ENCODE assay signal across 8 cellular contexts in the genomic region with DNA sequence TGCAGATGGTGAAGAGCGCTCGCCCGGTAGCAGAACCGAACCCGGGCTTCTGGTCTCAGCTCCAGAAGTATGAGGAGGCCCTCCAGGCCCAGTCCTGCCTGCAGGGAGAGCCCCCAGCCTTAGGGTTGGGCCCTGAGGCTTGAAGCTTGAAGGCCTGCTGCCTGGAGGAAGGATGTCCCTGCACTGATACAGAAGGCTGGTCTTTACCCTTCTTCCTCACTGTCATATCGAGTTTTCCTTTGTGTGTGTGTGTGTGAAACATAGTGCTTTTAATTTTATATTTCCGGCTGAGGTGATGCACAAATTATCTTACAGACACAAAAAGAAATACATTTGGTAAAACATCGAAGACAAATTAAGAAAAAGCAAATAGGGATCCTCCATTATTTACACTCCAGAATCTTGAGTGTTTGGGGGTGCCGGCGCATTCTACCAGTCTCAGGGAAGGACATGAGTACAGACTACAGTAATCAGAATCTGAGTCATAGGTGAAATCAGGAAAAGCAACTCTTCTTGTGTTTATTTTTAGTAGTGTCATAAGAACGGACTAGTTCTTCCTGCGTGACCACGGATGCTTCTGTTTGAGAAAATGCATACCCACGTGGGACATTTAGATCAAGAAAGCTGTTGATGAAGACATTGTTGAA. TPM values are rescaled to one million over a fixed set of nuclear protein-coding genes. Genes with fewer than 3 reads are reported as not detected.
A peak's percentile ranks its signal among the peaks of the same experiment; 100 is the strongest.
DNase-seq lines count a peak whose midpoint lies in the region; ATAC-seq, FAIRE-seq and TF ChIP-seq lines count a peak whose summit lies in the region.

No MANE protein-coding gene starts in this region.

- H3K27me3 ChIP-seq in AG04450 (ENCODE audit: control insufficient read depth, insufficient read depth, low read length), result no peaks in the 10 kb centered on the region

- in situ Hi-C loops in astrocyte of the spinal cord (cut with HindIII; ENCODE audit: low sequenced_read_pairs), result no loop called here

- peak overlapping the region; percentile 88 for H3K27ac ChIP-seq in AG04450 (ENCODE audit: low read depth, low read length)

- FAIRE-seq in urothelium cell line (lab: Jason Lieb, UNC), result no peak

- no peak for TF ChIP-seq POLR2A in NB4 (IDR thresholded peaks at IDR 0.05; ENCODE audit: extremely low read depth, insufficient read length)

- no peak; the same call in 1 of the 2 replicates for TF ChIP-seq CTCF in AG04450 (IDR thresholded peaks at IDR 0.05; ENCODE audit: low read depth, low read length)
- TF ChIP-seq CTCF in NB4 (IDR thresholded peaks at IDR 0.05; ENCODE audit: low read depth, low read length), result no peak
- TF ChIP-seq CTCF in astrocyte of the spinal cord (IDR thresholded peaks at IDR 0.05; ENCODE audit: low read depth, low read length), result no peak

- peak; percentile 0 for ATAC-seq in GM19351 (IDR thresholded peaks at IDR 0.05; ENCODE audit: unreplicated experiment)

- peak overlapping the region; percentile 64 for H3K4me3 ChIP-seq in AG04450 (ENCODE audit: low read depth, low read length)
- H3K4me3 ChIP-seq in NB4 (ENCODE audit: low read depth, low read length), result peak overlapping the region; percentile 84
- H3K4me3 ChIP-seq in astrocyte of the spinal cord (ENCODE audit: low read depth, low read length), result peak overlapping the region; percentile 45

- DNase-seq in AG04450 (ENCODE audit: low read depth, low spot score), result no peak
- DNase-seq in NB4 (ENCODE audit: low read depth), result peak; percentile 48
- DNase-seq in astrocyte of the spinal cord (ENCODE audit: low read depth, low spot score), result peak; percentile 61
- DNase-seq in kidney glomerular epithelial cell (lab: John Stamatoyannopoulos, UW), result peak; percentile 51
- DNase-seq in superior temporal gyrus (ENCODE audit: extremely low spot score), result peak; percentile 40
- DNase-seq in urothelium cell line (ENCODE audit: low spot score), result no peak
- DNase-seq in DMS114 treated with DMSO at 0.1 percent for 48 hours (lab: John Stamatoyannopoulos, UW; ENCODE audit: unreplicated experiment), result no peak

- POLR2A ChIA-PET in AG04450 (lab: Yijun Ruan, JAX), result interaction anchor here (0.9 to 2.1 kb wide), 6 partner anchors 10 to 356 kb away, joined by 3 to 22 read pairs (median 4); a partner anchor contains a TSS

- CTCF ChIA-PET in AG04450 (lab: Charles Lee), result interaction anchor here (1.9 kb wide), 1 partner anchor 47 kb away, joined by 8 read pairs; no protein-coding TSS in a partner anchor

- H3K9me3 ChIP-seq in AG04450 (ENCODE audit: control insufficient read depth, insufficient read depth, low read length), result no peaks in the 10 kb centered on the region; the same call in 1 of the 2 replicates

RNA-seq across cellular contexts. Expression of a gene that starts 1.3 kb away (rescaled TPM):
- 4.4 and 6.1 TPM in 2 replicates for polyA plus RNA-seq in AG04450 (2011; rRNA removed)
- polyA minus RNA-seq in AG04450 (2011; rRNA and poly(A)+ RNA removed), result 1.1 TPM in 2 replicates

RNA-seq across cellular contexts. Expression of a gene that starts 3.7 kb away (rescaled TPM):
- 2.9 and 3.1 TPM in 2 replicates for polyA plus RNA-seq in AG04450 (2011; rRNA removed)
- polyA minus RNA-seq in AG04450 (2011; rRNA and poly(A)+ RNA removed), result 7.2 and 8.8 TPM in 2 replicates

RNA-seq across cellular contexts. Expression of a gene that starts 6.8 kb away (rescaled TPM):
- 7.2 and 15.0 TPM in 2 replicates for polyA plus RNA-seq in AG04450 (2011; rRNA removed)
- 12.7 and 23.8 TPM in 2 replicates for polyA minus RNA-seq in AG04450 (2011; rRNA and poly(A)+ RNA removed)

RNA-seq across cellular contexts. Expression of a gene that starts 25.1 kb away (rescaled TPM):
- polyA plus RNA-seq in AG04450 (2011; rRNA removed), result 5.6 and 7.5 TPM in 2 replicates
- 8.2 and 9.1 TPM in 2 replicates for polyA minus RNA-seq in AG04450 (2011; rRNA and poly(A)+ RNA removed)

Comparison
In these comparisons a context has a peak if more than half of its experiments do, and no peak if none do; other contexts are left out.
1. DNase-seq: peak in NB4 (single experiment), astrocyte of the spinal cord (single experiment), kidney glomerular epithelial cell (single experiment) and superior temporal gyrus (single experiment); none in AG04450 (single experiment), urothelium cell line (single experiment) and DMS114 treated with DMSO at 0.1 percent for 48 hours (single experiment).
2. Peak in every context shown above with its lines, with median percentiles within 50 percentile points of each other: H3K4me3 ChIP-seq.